In genomic region chr2:234564719-234565118, GRCh38 we compare ENCODE assay signal across 12 cellular contexts.
A peak's percentile ranks its signal among the peaks of the same experiment; 100 is the strongest.
DNase-seq lines count a peak whose midpoint lies in the region; ATAC-seq and TF ChIP-seq lines count a peak whose summit lies in the region.
"Had no signal": no experiment of that assay in that cellular context is flagged by ENCODE, and none has a peak within 500 bp of the region (broad histone marks: within the 10 kb centered on the region; RNA-seq: fewer than 3 reads in every experiment).

No MANE protein-coding gene starts in this region.

- POLR2A ChIA-PET in activated B cell treated with CpG ODN at 0.5 μM for 24 hours (lab: Charles Lee) = no interaction called here

- intact Hi-C loops in activated B cell treated with CpG ODN at 0.5 μM for 24 hours (cut with micrococcal nuclease) (no loop called here), right lobe of liver (cut with DNase I) (no loop called here), left colon (cut with DNase I, micrococcal nuclease) (no loop called here)

- H3K4me1 Mint-ChIP-seq in activated B cell treated with CpG ODN at 0.5 μM for 24 hours = peaks cover 57% of the 10 kb centered on the region
- H3K4me1 Mint-ChIP-seq: activated T-helper 17 cell treated with anti-CD3 and anti-CD28 coated beads, Interleukin-2, amount 50 U/mL, for 72 hours had no signal

- TF ChIP-seq POLR2A in right lobe of liver (IDR thresholded peaks at IDR 0.05) = no peak

- 29% methylated on average over 2 of the region's 2 CpGs for WGBS in right lobe of liver (ENCODE audit: insufficient coverage, low coverage, low lambda C conversion rate, missing lambda C conversion rate)

- no peaks in the 10 kb centered on the region for H3K4me1 ChIP-seq in right lobe of liver
- H3K4me1 ChIP-seq: parathyroid adenoma had no signal

- no peaks in the 10 kb centered on the region for H3K27me3 Mint-ChIP-seq in activated B cell treated with CpG ODN at 0.5 μM for 24 hours

- H3K9me3 ChIP-seq in right lobe of liver = no peaks in the 10 kb centered on the region
- H3K9me3 ChIP-seq: HAP-1 had no signal

- DNase-seq in NCI-H1436 (lab: John Stamatoyannopoulos, UW) = peak; percentile 70
- no peak for DNase-seq in activated B cell treated with CpG ODN at 0.5 μM for 24 hours
- no peak for DNase-seq in right lobe of liver
- DNase-seq in putamen (ENCODE audit: low spot score) = no peak
- no peak for DNase-seq in left colon

- no peak overlapping the region for H3K4me3 Mint-ChIP-seq in activated B cell treated with CpG ODN at 0.5 μM for 24 hours
- H3K4me3 Mint-ChIP-seq: activated T-helper 17 cell treated with anti-CD3 and anti-CD28 coated beads, Interleukin-2, amount 50 U/mL, for 72 hours had no signal

- ATAC-seq in activated B cell treated with CpG ODN at 0.5 μM for 24 hours (ENCODE audit: low read depth) = no peak
- ATAC-seq in right lobe of liver = no peak
- ATAC-seq in GM21390 (IDR thresholded peaks at IDR 0.05; ENCODE audit: unreplicated experiment) = no peak
- no peak for ATAC-seq in HG03354 (IDR thresholded peaks at IDR 0.05; ENCODE audit: poor library complexity, severe bottlenecking, unreplicated experiment)
- ATAC-seq in left colon = no peak
- ATAC-seq: activated T-helper 17 cell treated with anti-CD3 and anti-CD28 coated beads, Interleukin-2, amount 50 U/mL, for 72 hours; esophagus mucosa had no signal

- no peak overlapping the region for H3K27ac ChIP-seq in C4-2B
- H3K27ac ChIP-seq in right lobe of liver = no peak overlapping the region
- H3K27ac ChIP-seq: parathyroid adenoma had no signal

- H3K9me3 Mint-ChIP-seq in activated B cell treated with CpG ODN at 0.5 μM for 24 hours = no peaks in the 10 kb centered on the region
- H3K9me3 Mint-ChIP-seq: activated T-helper 17 cell treated with anti-CD3 and anti-CD28 coated beads, Interleukin-2, amount 50 U/mL, for 72 hours had no signal

- CTCF ChIA-PET in activated B cell treated with CpG ODN at 0.5 μM for 24 hours (lab: Charles Lee) = interaction anchor here (1.1 kb wide), 1 partner anchor 19 kb away, joined by 3 read pairs; no protein-coding TSS in a partner anchor

- no peak overlapping the region for H3K4me3 ChIP-seq in right lobe of liver
- H3K4me3 ChIP-seq: HAP-1 had no signal

- no peaks in the 10 kb centered on the region for H3K36me3 Mint-ChIP-seq in activated B cell treated with CpG ODN at 0.5 μM for 24 hours (ENCODE audit: low read depth)

- H3K27me3 ChIP-seq in right lobe of liver = no peaks in the 10 kb centered on the region

- no peaks in the 10 kb centered on the region for H3K36me3 ChIP-seq in right lobe of liver
- H3K36me3 ChIP-seq: HAP-1 had no signal

- peak overlapping the region; percentile 42 for H3K27ac Mint-ChIP-seq in activated B cell treated with CpG ODN at 0.5 μM for 24 hours
- H3K27ac Mint-ChIP-seq: activated T-helper 17 cell treated with anti-CD3 and anti-CD28 coated beads, Interleukin-2, amount 50 U/mL, for 72 hours had no signal

- TF ChIP-seq CTCF in C4-2B (conservative IDR thresholded peaks at IDR 0.05) (peak; percentile 24; the same call in 1 of the 2 replicates), activated B cell treated with CpG ODN at 0.5 μM for 24 hours (IDR thresholded peaks at IDR 0.05) (no peak), right lobe of liver (IDR thresholded peaks at IDR 0.05) (peak in 3 of 4 donors; percentile 8 to 10 (median 10))
